1 cellular context compared by ENCODE assay signal in genomic region chrX:63250253-63250868, GRCh38.
TF ChIP-seq lines count a peak whose summit lies in the region.

No MANE protein-coding gene starts in this region.

TF ChIP-seq in GM23338, 12 proteins besides CTCF, POLR2A, EP300 and RAD21 (continued from another document):
- no peak for TF ChIP-seq EZH2phosphoT487 (IDR thresholded peaks at IDR 0.05; ENCODE audit: unreplicated experiment)
